Comparison of ENCODE assay signal across 8 cellular contexts in genomic region chr15:78914027-78914764, GRCh38. TPM values are rescaled to one million over a fixed set of nuclear protein-coding genes. Genes with fewer than 3 reads are reported as not detected.
DNase-seq lines count a peak whose midpoint lies in the region; ATAC-seq and TF ChIP-seq lines count a peak whose summit lies in the region.

No MANE protein-coding gene starts in this region.

- ATAC-seq in effector memory CD8-positive, alpha-beta T cell (replicated peaks), result no peak
- no peak for ATAC-seq in GM19452 (IDR thresholded peaks at IDR 0.05; ENCODE audit: unreplicated experiment)

- peak overlapping the region; percentile 65 to 81 for H3K27ac Mint-ChIP-seq in effector memory CD8-positive, alpha-beta T cell

- no peak overlapping the region for H3K56ac ChIP-seq in mesendoderm (ENCODE audit: low read length)

- H3K27me3 Mint-ChIP-seq in effector memory CD8-positive, alpha-beta T cell, result no peaks in the 10 kb centered on the region

- TF ChIP-seq POLR2A in spleen (IDR thresholded peaks at IDR 0.05), result no peak

- H3K23ac ChIP-seq in mesendoderm (ENCODE audit: low read length), result no peak overlapping the region

- H2BK15ac ChIP-seq in mesendoderm (replicated peaks; ENCODE audit: low read depth), result no peak overlapping the region

- no peak overlapping the region for H3K18ac ChIP-seq in mesendoderm (ENCODE audit: low read length)

- H3K27ac ChIP-seq in mesendoderm (ENCODE audit: low read depth, low read length) (no peak overlapping the region), spleen (peak overlapping the region in 1 of 8 donors; percentile 18)

- no peak overlapping the region for H3K4me3 Mint-ChIP-seq in effector memory CD8-positive, alpha-beta T cell

- no peak overlapping the region for H3K4me2 ChIP-seq in mesendoderm (ENCODE audit: low read length)

- in situ Hi-C loops in KBM-7 (cut with MboI; ENCODE audit: low pct_unique_long_range_greater_than_20kb, low sequenced_read_pairs), result loop anchor here (25.0 kb wide), 1 partner anchor 273 kb away; no protein-coding TSS in a partner anchor

- H3K9me3 ChIP-seq in spleen, result no peaks in the 10 kb centered on the region

- POLR2A ChIA-PET in AG04449 (lab: Yijun Ruan, JAX), result interaction anchor here (0.6 to 0.7 kb wide), 3 partner anchors 61 to 979 kb away, joined by 3 read pairs; no protein-coding TSS in a partner anchor

- no peak overlapping the region for H2BK5ac ChIP-seq in mesendoderm (ENCODE audit: low read length)

- no peak overlapping the region for H2BK120ac ChIP-seq in mesendoderm (ENCODE audit: low read depth, low read length)

- peaks cover 2% of the 10 kb centered on the region for H3K79me2 ChIP-seq in mesendoderm (ENCODE audit: control insufficient read depth, insufficient read depth, low read length)

- no CpG with 5 or more reads among the region's 13 CpGs for WGBS in mesendoderm (ENCODE audit: extremely low coverage, insufficient coverage, low lambda C conversion rate)
- 76 to 89% (median 87%) methylated on average over 11 to 13 of the region's 13 CpGs for WGBS in spleen, 5 donors

- no peak overlapping the region for H3K9ac ChIP-seq in mesendoderm (ENCODE audit: low read length)

- H3K9me3 Mint-ChIP-seq in effector memory CD8-positive, alpha-beta T cell, result no peaks in the 10 kb centered on the region

- H3K4ac ChIP-seq in mesendoderm (ENCODE audit: low read depth, low read length), result no peak overlapping the region

- no peaks in the 10 kb centered on the region for H3K27me3 ChIP-seq in mesendoderm (ENCODE audit: insufficient read depth, low read length, poor library complexity)
- no peaks in the 10 kb centered on the region for H3K27me3 ChIP-seq in spleen (replicated peaks in 1 of 7)

- no peak overlapping the region for H4K8ac ChIP-seq in mesendoderm (ENCODE audit: low read depth, low read length)

- H4K5ac ChIP-seq in mesendoderm (ENCODE audit: low read length), result no peak overlapping the region

- CTCF ChIA-PET in AG04449 (lab: Yijun Ruan, JAX), result interaction anchor here (1.1 to 4.6 kb wide), 6 partner anchors 8 to 270 kb away, joined by 3 to 34 read pairs (median 8); no protein-coding TSS in a partner anchor

- intact Hi-C loops in spleen (cut with DNase I; ENCODE audit: low total_unique reads), result no loop called here

- H3K36me3 ChIP-seq in mesendoderm (ENCODE audit: control insufficient read depth, insufficient read depth, low read length), result no peaks in the 10 kb centered on the region
- H3K36me3 ChIP-seq in spleen, result peaks cover 0 to 87% (median 40%) of the 10 kb centered on the region in 6 donors

- peaks cover 18 to 20% of the 10 kb centered on the region in 2 donors for H3K4me1 Mint-ChIP-seq in effector memory CD8-positive, alpha-beta T cell (ENCODE audit: low read depth in 2 of 2)

- H2AK5ac ChIP-seq in mesendoderm (ENCODE audit: low read length), result no peak overlapping the region

- H3K4me3 ChIP-seq in AG04449 (ENCODE audit: low read depth, low read length) (no peak overlapping the region), mesendoderm (ENCODE audit: low read length) (no peak overlapping the region), spleen (no peak overlapping the region)

- TF ChIP-seq CTCF in AG04449 (IDR thresholded peaks at IDR 0.05; ENCODE audit: insufficient read depth, low read length, missing control alignments), result peak; percentile 32
- TF ChIP-seq CTCF in spleen (IDR thresholded peaks at IDR 0.05 in 8 of 11, conservative IDR thresholded peaks at IDR 0.05 in 3 of 11), result peak in 2 of 11 experiments; percentile 12 to 18

- peaks cover 58% of the 10 kb centered on the region for H3K36me3 Mint-ChIP-seq in effector memory CD8-positive, alpha-beta T cell (ENCODE audit: insufficient read depth)

- no peaks in the 10 kb centered on the region for H3K4me1 ChIP-seq in mesendoderm (ENCODE audit: control insufficient read depth, low read depth, low read length)
- peaks cover 0 to 84% (median 44%) of the 10 kb centered on the region in 6 donors for H3K4me1 ChIP-seq in spleen

- DNase-seq in AG04449 (ENCODE audit: low read depth, low spot score) (no peak), KBM-7 (peak; percentile 49), mesendoderm (peak; percentile 66), spleen (no peak), UCSD-AML1 (lab: John Stamatoyannopoulos, UW; ENCODE audit: unreplicated experiment) (no peak), occipital lobe (lab: John Stamatoyannopoulos, UW) (no peak)
- no peak for DNase-seq in effector memory CD8-positive, alpha-beta T cell

- peaks cover 11% of the 10 kb centered on the region for H3K79me1 ChIP-seq in mesendoderm (ENCODE audit: low read length)

RNA-seq across cellular contexts. Expression of gene CTSH, which starts 30.6 kb away (rescaled TPM):
- 10.9 TPM for polyA plus RNA-seq in mesendoderm (2013, experiment 1 of 2)
- polyA plus RNA-seq in mesendoderm (2013, experiment 2 of 2), result 10.6 TPM
- 100 to 1,000 TPM; 112 to 336 (median 238) TPM for total RNA-seq in spleen
- polyA plus RNA-seq in spleen, result 100 to 1,000 TPM; 372 to 381 (median 377) TPM
- 29.2 TPM for total RNA-seq in occipital lobe

RNA-seq across cellular contexts. Expression of gene MORF4L1, which starts 41.5 kb away (rescaled TPM):
- polyA plus RNA-seq in mesendoderm (2013, experiment 1 of 2), result 719 TPM
- 714 TPM for polyA plus RNA-seq in mesendoderm (2013, experiment 2 of 2)
- 100 to 1,000 TPM; 191 to 271 (median 234) TPM for total RNA-seq in spleen
- 100 to 1,000 TPM; 105 to 194 (median 154) TPM for polyA plus RNA-seq in spleen
- total RNA-seq in occipital lobe, result 697 TPM

Comparison
In these comparisons a context has a peak if more than half of its experiments do, and no peak if none do; other contexts are left out.
1. DNase-seq: peak in KBM-7 (single experiment) and mesendoderm (single experiment); none in AG04449 (single experiment), effector memory CD8-positive, alpha-beta T cell (0 of 3), spleen (single experiment), UCSD-AML1 (single experiment) and occipital lobe (single experiment).